ENCODE assay signal across 15 cellular contexts in genomic region chr1:19639999-19640362, GRCh38. TPM values are rescaled to one million over a fixed set of nuclear protein-coding genes. Genes with fewer than 3 reads are reported as not detected.
DNase-seq lines count a peak whose midpoint lies in the region; FAIRE-seq and TF ChIP-seq lines count a peak whose summit lies in the region.
"Had no signal": no experiment of that assay in that cellular context is flagged by ENCODE, and none has a peak within 500 bp of the region (broad histone marks: within the 10 kb centered on the region; RNA-seq: fewer than 3 reads in every experiment).

No MANE protein-coding gene starts in this region.

- TF ChIP-seq EP300 in Ishikawa (IDR thresholded peaks at IDR 0.05; ENCODE audit: borderline replicate concordance), result no peak

- peak overlapping the region; percentile 80 to 83 for H3K27ac ChIP-seq in small intestine (ENCODE audit: low read depth in 1 of 2, low read length in 1 of 2)
- H3K27ac ChIP-seq: right lobe of liver, SK-N-MC, WERI-Rb-1 had no signal

- no peak overlapping the region for H3K9ac ChIP-seq in adipocyte (ENCODE audit: low read length)

- H3K4me1 ChIP-seq in adipocyte (ENCODE audit: control insufficient read depth, insufficient read depth, low read length) (peaks cover 15% of the 10 kb centered on the region), small intestine (ENCODE audit: control insufficient read depth in 2 of 2, insufficient read depth in 1 of 2, low read depth in 1 of 2, low read length in 1 of 2) (no peaks in the 10 kb centered on the region)

- CTCF ChIA-PET in activated naive CD4-positive, alpha-beta T cell treated with anti-CD3 and anti-CD28 coated beads, Interleukin-2, amount 10 ng/mL, durations not matched to agents 7 days and 5 days (lab: Charles Lee), result interaction anchor here (0.5 to 1.3 kb wide), 3 partner anchors 9 to 199 kb away, joined by 3 to 4 read pairs (median 4); no protein-coding TSS in a partner anchor

- peaks cover 9% of the 10 kb centered on the region for H3K4me1 Mint-ChIP-seq in activated naive CD4-positive, alpha-beta T cell treated with anti-CD3 and anti-CD28 coated beads, Interleukin-2, amount 10 ng/mL, durations not matched to agents 7 days and 5 days

- H3K27me3 ChIP-seq in adipocyte (replicated peaks; ENCODE audit: control insufficient read depth, insufficient read depth, low read length), result no peaks in the 10 kb centered on the region
- H3K27me3 ChIP-seq in small intestine (ENCODE audit: control insufficient read depth in 2 of 2, insufficient read depth in 2 of 2, low read length in 2 of 2), result no peaks in the 10 kb centered on the region
- H3K27me3 ChIP-seq: right lobe of liver had no signal

- H3K9me3 ChIP-seq in adipocyte (ENCODE audit: control insufficient read depth, low read length) (no peaks in the 10 kb centered on the region), small intestine (ENCODE audit: control insufficient read depth, low read depth) (no peaks in the 10 kb centered on the region)
- H3K9me3 ChIP-seq: right lobe of liver had no signal

- peaks cover 48% of the 10 kb centered on the region for H3K27me3 Mint-ChIP-seq in activated naive CD4-positive, alpha-beta T cell treated with anti-CD3 and anti-CD28 coated beads, Interleukin-2, amount 10 ng/mL, durations not matched to agents 7 days and 5 days

- no peak overlapping the region for H3K4me3 ChIP-seq in adipocyte (ENCODE audit: low read length)
- H3K4me3 ChIP-seq in small intestine (ENCODE audit: low read depth in 1 of 2, low read length in 2 of 2), result no peak overlapping the region
- H3K4me3 ChIP-seq: right lobe of liver, SK-N-MC had no signal

- H3K36me3 ChIP-seq in adipocyte (ENCODE audit: control insufficient read depth, insufficient read depth, low read length, severe bottlenecking) (no peaks in the 10 kb centered on the region), small intestine (ENCODE audit: control insufficient read depth in 2 of 2, insufficient read depth in 2 of 2, low read length in 2 of 2) (no peaks in the 10 kb centered on the region)
- H3K36me3 ChIP-seq: right lobe of liver, WERI-Rb-1 had no signal

- no peak for FAIRE-seq in small intestine (lab: Jason Lieb, UNC)
- FAIRE-seq: colon, frontal cortex had no signal

- no peak for TF ChIP-seq RAD21 in Ishikawa (IDR thresholded peaks at IDR 0.05; ENCODE audit: low read depth)

- H3K9me3 Mint-ChIP-seq in activated naive CD4-positive, alpha-beta T cell treated with anti-CD3 and anti-CD28 coated beads, Interleukin-2, amount 10 ng/mL, durations not matched to agents 7 days and 5 days, result no peaks in the 10 kb centered on the region
- H3K9me3 Mint-ChIP-seq: CD8-positive, alpha-beta T cell; nephron progenitor cell had no signal

- no peak overlapping the region for H3K4me3 Mint-ChIP-seq in activated naive CD4-positive, alpha-beta T cell treated with anti-CD3 and anti-CD28 coated beads, Interleukin-2, amount 10 ng/mL, durations not matched to agents 7 days and 5 days
- H3K4me3 Mint-ChIP-seq: CD8-positive, alpha-beta T cell; nephron progenitor cell had no signal

- 19 to 64% (median 49%) methylated on average over 3 of the region's 3 CpGs for WGBS in small intestine, 3 donors

- DNase-seq in adipocyte (ENCODE audit: low read depth) (peak; percentile 67), iris pigment epithelial cell (ENCODE audit: low read depth) (peak; percentile 79), small intestine (peak; percentile 95), NCI-H128 (lab: John Stamatoyannopoulos, UW; ENCODE audit: unreplicated experiment) (no peak)
- DNase-seq in activated CD8-positive, alpha-beta memory T cell treated with anti-CD3 and anti-CD28 coated beads, Interleukin-2, amount 50 U/mL, for 48 hours, result no peak
- DNase-seq in activated naive CD4-positive, alpha-beta T cell treated with anti-CD3 and anti-CD28 coated beads, Interleukin-2, amount 10 ng/mL, durations not matched to agents 7 days and 5 days, result no peak
- DNase-seq: CD8-positive, alpha-beta T cell; NK-92 treated with Interleukin-12 subunit alpha and Interleukin-12 subunit beta, amount 100 ng/mL, for 24 hours; right lobe of liver; WERI-Rb-1 had no signal

- peaks cover 2% of the 10 kb centered on the region for H3K36me3 Mint-ChIP-seq in activated naive CD4-positive, alpha-beta T cell treated with anti-CD3 and anti-CD28 coated beads, Interleukin-2, amount 10 ng/mL, durations not matched to agents 7 days and 5 days

- H3K27ac Mint-ChIP-seq in activated naive CD4-positive, alpha-beta T cell treated with anti-CD3 and anti-CD28 coated beads, Interleukin-2, amount 10 ng/mL, durations not matched to agents 7 days and 5 days, result no peak overlapping the region
- H3K27ac Mint-ChIP-seq: CD8-positive, alpha-beta T cell; nephron progenitor cell had no signal

TF ChIP-seq in Ishikawa, 13 proteins besides CTCF, POLR2A, EP300 and RAD21:
- peak; percentile 82 for TF ChIP-seq CEBPB (IDR thresholded peaks at IDR 0.05)
- TF ChIP-seq TAF1 (IDR thresholded peaks at IDR 0.05; ENCODE audit: low read depth), result no peak

RNA-seq across cellular contexts. Expression of gene NBL1, which starts 4.1 kb away (rescaled TPM):
- 100 to 1,000 TPM; 455 to 503 (median 494) TPM for polyA plus RNA-seq in small intestine

RNA-seq across cellular contexts. Expression of gene HTR6, which starts 24.7 kb away (rescaled TPM):
- polyA plus RNA-seq in small intestine, result under 1 TPM in 1 of 3 donors, not detected in 2; 0.03 TPM

Comparison
In these comparisons a context has a peak if more than half of its experiments do, and no peak if none do; other contexts are left out.
1. DNase-seq: peak in adipocyte (single experiment), iris pigment epithelial cell (single experiment) and small intestine (single experiment); none in activated CD8-positive, alpha-beta memory T cell treated with anti-CD3 and anti-CD28 coated beads, Interleukin-2, amount 50 U/mL, for 48 hours (single experiment), activated naive CD4-positive, alpha-beta T cell treated with anti-CD3 and anti-CD28 coated beads, Interleukin-2, amount 10 ng/mL, durations not matched to agents 7 days and 5 days (single experiment) and NCI-H128 (single experiment).